ENCODE assay signal across 11 cellular contexts in the genomic region with DNA sequence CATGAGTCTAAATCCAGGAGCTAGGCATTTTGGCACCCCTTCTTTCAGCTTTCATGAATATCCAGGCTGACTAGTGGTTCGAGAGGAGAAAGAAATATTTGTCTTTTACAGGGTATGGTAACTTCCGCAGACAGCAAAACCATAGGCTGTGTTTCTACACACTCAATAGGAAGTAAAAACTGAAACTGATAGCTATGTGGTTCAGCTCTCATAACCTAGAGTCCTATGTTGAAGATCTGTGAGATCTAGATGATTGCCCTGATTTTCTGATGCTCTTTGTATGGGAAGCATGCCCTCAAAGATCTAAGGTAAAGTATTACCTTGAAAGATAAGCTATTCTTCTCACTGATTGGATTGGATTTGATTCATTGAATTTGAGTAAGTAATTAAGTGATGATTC.
DNase-seq lines count a peak whose midpoint lies in the region; ATAC-seq and TF ChIP-seq lines count a peak whose summit lies in the region.
"Had no signal": no experiment of that assay in that cellular context is flagged by ENCODE, and none has a peak within 500 bp of the region (broad histone marks: within the 10 kb centered on the region; RNA-seq: fewer than 3 reads in every experiment).

No MANE protein-coding gene starts in this region.

- no peaks in the 10 kb centered on the region for H3K27me3 Mint-ChIP-seq in CD4-positive, alpha-beta T cell

- H3K4me2 ChIP-seq in neuronal stem cell (ENCODE audit: insufficient read depth, low read length, poor library complexity, severe bottlenecking) = no peak overlapping the region

- no peak overlapping the region for H2BK120ac ChIP-seq in neuronal stem cell (ENCODE audit: low read depth, low read length)

- intact Hi-C loops in CD4-positive, alpha-beta T cell (cut with DNase I, micrococcal nuclease) = no loop called here

- H2BK15ac ChIP-seq in neuronal stem cell (ENCODE audit: low read length) = no peak overlapping the region

- H3K4me1 ChIP-seq in neuronal stem cell (ENCODE audit: control insufficient read depth in 2 of 2, insufficient read depth in 1 of 2, low read depth in 1 of 2, low read length in 2 of 2) = no peaks in the 10 kb centered on the region

- H2BK12ac ChIP-seq in neuronal stem cell (ENCODE audit: low read length) = no peak overlapping the region

- no peak overlapping the region for H4K8ac ChIP-seq in neuronal stem cell (ENCODE audit: low read depth, low read length)

- POLR2A ChIA-PET in CD4-positive, alpha-beta T cell (lab: Charles Lee) = interaction anchor here (0.7 to 2.3 kb wide), 8 partner anchors 10 to 43 kb away, joined by 3 to 9 read pairs (median 4); no protein-coding TSS in a partner anchor

- H4K91ac ChIP-seq in neuronal stem cell (ENCODE audit: low read depth, low read length, poor library complexity) = no peak overlapping the region

- H3K27ac ChIP-seq in CD4-positive, alpha-beta T cell (ENCODE audit: low read depth, low read length) = no peak overlapping the region
- H3K27ac ChIP-seq in neuronal stem cell (replicated peaks; ENCODE audit: low read length) = no peak overlapping the region

- no peak overlapping the region for H3K23ac ChIP-seq in neuronal stem cell (ENCODE audit: low read depth, low read length, poor library complexity)

- H3K36me3 ChIP-seq in neuronal stem cell (replicated peaks in 1 of 2; ENCODE audit: control insufficient read depth in 2 of 2, insufficient read depth in 2 of 2, low read length in 2 of 2) = no peaks in the 10 kb centered on the region

- H3K4ac ChIP-seq in neuronal stem cell (ENCODE audit: low read length) = no peak overlapping the region

- H2AK5ac ChIP-seq in neuronal stem cell (ENCODE audit: low read depth, low read length) = no peak overlapping the region

- CTCF ChIA-PET in CD4-positive, alpha-beta T cell (lab: Charles Lee) = no interaction called here

- no peak overlapping the region for H3K18ac ChIP-seq in neuronal stem cell (ENCODE audit: low read length)

- no peak overlapping the region for H2BK5ac ChIP-seq in neuronal stem cell (ENCODE audit: low read length)

- H3K9ac ChIP-seq in neuronal stem cell (ENCODE audit: low read depth, low read length, poor library complexity) = no peak overlapping the region

- no peak overlapping the region for H3K4me3 ChIP-seq in neuronal stem cell (ENCODE audit: low read length in 2 of 2)

- H3K4me1 Mint-ChIP-seq in CD4-positive, alpha-beta T cell (ENCODE audit: low read depth) = peaks cover 23% of the 10 kb centered on the region

- no peak overlapping the region for H2AFZ ChIP-seq in neuronal stem cell (ENCODE audit: low read length)

- no peak overlapping the region for H3K14ac ChIP-seq in neuronal stem cell (ENCODE audit: low read length)

- peak overlapping the region; percentile 50 for H3K27ac Mint-ChIP-seq in CD4-positive, alpha-beta T cell

- no peaks in the 10 kb centered on the region for H3K27me3 ChIP-seq in CD4-positive, alpha-beta T cell (ENCODE audit: control insufficient read depth, insufficient read depth, low read length)
- no peaks in the 10 kb centered on the region for H3K27me3 ChIP-seq in neuronal stem cell (ENCODE audit: control insufficient read depth in 3 of 3, insufficient read depth in 3 of 3, low read depth in 1 of 3, low read length in 3 of 3)

- no peaks in the 10 kb centered on the region for H3K9me3 ChIP-seq in CD4-positive, alpha-beta T cell (ENCODE audit: control insufficient read depth, low read length)
- H3K9me3 ChIP-seq in neuronal stem cell (replicated peaks in 1 of 2; ENCODE audit: control insufficient read depth in 2 of 2, insufficient read depth in 1 of 2, low read depth in 1 of 2, low read length in 2 of 2) = no peaks in the 10 kb centered on the region

- peak overlapping the region; percentile 49 for H3K4me3 Mint-ChIP-seq in CD4-positive, alpha-beta T cell

- H3K36me3 Mint-ChIP-seq in CD4-positive, alpha-beta T cell (ENCODE audit: low read depth) = no peaks in the 10 kb centered on the region

- DNase-seq in CD4-positive, alpha-beta T cell = no peak
- peak; percentile 72 for DNase-seq in MV-4-11 (lab: John Stamatoyannopoulos, UW)
- no peak for DNase-seq in neuronal stem cell (ENCODE audit: low spot score)
- DNase-seq in NCI-H345 treated with DMSO at 0.1 percent for 48 hours (lab: John Stamatoyannopoulos, UW; ENCODE audit: unreplicated experiment) = no peak
- DNase-seq in stimulated activated CD4-positive, alpha-beta T cell treated with anti-CD3 and anti-CD28 coated beads, Interleukin-2, amount 100 ng/mL, for 48 hours = no peak
- no peak for DNase-seq in SW 1271 (lab: John Stamatoyannopoulos, UW)
- DNase-seq: amniotic stem cell, DMS53, IMR-90 had no signal

- ATAC-seq in CD4-positive, alpha-beta T cell (ENCODE audit: poor library complexity) = peak; percentile 76
- ATAC-seq in GM18907 (IDR thresholded peaks at IDR 0.05; ENCODE audit: unreplicated experiment) (peak; percentile 100), HG02798 (IDR thresholded peaks at IDR 0.05; ENCODE audit: poor library complexity, unreplicated experiment) (peak; percentile 100)

- H3K79me1 ChIP-seq in neuronal stem cell (ENCODE audit: low read depth, low read length) = no peaks in the 10 kb centered on the region

- no CpG with 5 or more reads among the region's 2 CpGs for WGBS in neuronal stem cell (ENCODE audit: extremely low coverage in 2 of 2, insufficient read length in 2 of 2, insufficient replicate concordance in 1 of 2), 2 donors

- no peaks in the 10 kb centered on the region for H3K9me3 Mint-ChIP-seq in CD4-positive, alpha-beta T cell

- no peak for TF ChIP-seq CTCF in CD4-positive, alpha-beta T cell (IDR thresholded peaks at IDR 0.05)
